8 cellular contexts compared by ENCODE assay signal in genomic region chr22:37267128-37267587, GRCh38. TPM values are rescaled to one million over a fixed set of nuclear protein-coding genes. Genes with fewer than 3 reads are reported as not detected.
A peak's percentile ranks its signal among the peaks of the same experiment; 100 is the strongest.
DNase-seq lines count a peak whose midpoint lies in the region; ATAC-seq and TF ChIP-seq lines count a peak whose summit lies in the region.

No MANE protein-coding gene starts in this region.

- H3K4me1 Mint-ChIP-seq in activated naive CD4-positive, alpha-beta T cell treated with anti-CD3 and anti-CD28 coated beads, Interleukin-2, amount 50 U/mL, for 24 hours, result peaks cover 28% of the 10 kb centered on the region

- peaks cover 1% of the 10 kb centered on the region for H3K36me3 Mint-ChIP-seq in activated naive CD4-positive, alpha-beta T cell treated with anti-CD3 and anti-CD28 coated beads, Interleukin-2, amount 50 U/mL, for 24 hours

- peak; percentile 62 for ATAC-seq in HG02852 (IDR thresholded peaks at IDR 0.05; ENCODE audit: unreplicated experiment)
- peak; percentile 75 to 82 for ATAC-seq in right cardiac atrium

- in situ Hi-C loops in GM13976 (cut with MboI; ENCODE audit: low sequenced_read_pairs, unreplicated experiment), result no loop called here

- H3K27me3 ChIP-seq in right cardiac atrium (ENCODE audit: control insufficient read depth, insufficient read depth) (no peaks in the 10 kb centered on the region), spleen (replicated peaks in 1 of 7) (peaks cover 0 to 8% (median 0%) of the 10 kb centered on the region in 7 donors)

- H3K27me3 Mint-ChIP-seq in activated naive CD4-positive, alpha-beta T cell treated with anti-CD3 and anti-CD28 coated beads, Interleukin-2, amount 50 U/mL, for 24 hours, result no peaks in the 10 kb centered on the region

- CTCF ChIA-PET in RWPE1 (lab: Yijun Ruan, JAX), result interaction anchor here (0.6 to 0.7 kb wide), 2 partner anchors 47 to 92 kb away, joined by 3 read pairs; no protein-coding TSS in a partner anchor

- H3K9me3 ChIP-seq in right cardiac atrium (ENCODE audit: control insufficient read depth, low read length), result peaks cover 2% of the 10 kb centered on the region
- H3K9me3 ChIP-seq in spleen, result peaks cover 0 to 16% (median 13%) of the 10 kb centered on the region in 8 donors

- DNase-seq in GM13976 (ENCODE audit: low spot score), result peak; percentile 85
- DNase-seq in RWPE1 (ENCODE audit: low spot score), result peak; percentile 40
- DNase-seq in right cardiac atrium, result peak in 2 of 3 donors; percentile 76 to 81
- peak; percentile 93 for DNase-seq in spleen
- no peak for DNase-seq in RKO (ENCODE audit: low spot score)
- DNase-seq in cortex of kidney (lab: John Stamatoyannopoulos, UW), result no peak

- H3K4me3 ChIP-seq in right cardiac atrium (ENCODE audit: low read length) (peak overlapping the region; percentile 5), spleen (peak overlapping the region; percentile 27 to 68 (median 46))

- WGBS in right cardiac atrium, result 11% methylated on average over 22 of the region's 22 CpGs
- 2 to 7% (median 5%) methylated on average over 12 to 22 of the region's 22 CpGs for WGBS in spleen, 5 donors

- H3K4me1 ChIP-seq in right cardiac atrium (ENCODE audit: control insufficient read depth, insufficient read depth, low read length), result no peaks in the 10 kb centered on the region
- peaks cover 7 to 56% (median 37%) of the 10 kb centered on the region in 6 donors for H3K4me1 ChIP-seq in spleen

- TF ChIP-seq POLR2A in spleen (IDR thresholded peaks at IDR 0.05), result no peak

- H3K9me3 Mint-ChIP-seq in activated naive CD4-positive, alpha-beta T cell treated with anti-CD3 and anti-CD28 coated beads, Interleukin-2, amount 50 U/mL, for 24 hours, result no peaks in the 10 kb centered on the region

- H3K27ac Mint-ChIP-seq in activated naive CD4-positive, alpha-beta T cell treated with anti-CD3 and anti-CD28 coated beads, Interleukin-2, amount 50 U/mL, for 24 hours, result peak overlapping the region; percentile 91

- intact Hi-C loops in right cardiac atrium (cut with DNase I) (loop anchor here in 1 of 4 donors (10.0 kb wide), 1 partner anchor 192 kb away; no protein-coding TSS in a partner anchor), spleen (cut with DNase I; ENCODE audit: low total_unique reads) (loop anchor here (5.0 to 10.0 kb wide), 2 partner anchors 158 to 190 kb away; partner anchors contain the start of gene ELFN2)

- H3K27ac ChIP-seq in RWPE1 (0 out of 2 replicates have a peak overlapping the region, but pooled peaks have one; percentile 2), right cardiac atrium (ENCODE audit: low read length) (no peak overlapping the region), spleen (peak overlapping the region; percentile 72 to 92 (median 82))

- peak overlapping the region; percentile 90 for H3K4me3 Mint-ChIP-seq in activated naive CD4-positive, alpha-beta T cell treated with anti-CD3 and anti-CD28 coated beads, Interleukin-2, amount 50 U/mL, for 24 hours

- POLR2A ChIA-PET in RWPE1 (lab: Yijun Ruan, JAX; ENCODE audit: low non-redundant PET), result no interaction called here

- peak; percentile 90 for TF ChIP-seq CTCF in GM13976 (IDR thresholded peaks at IDR 0.05; ENCODE audit: borderline replicate concordance, control extremely low read depth, extremely low read depth, insufficient read depth, missing control alignments)
- peak; percentile 92 for TF ChIP-seq CTCF in RWPE1 (conservative IDR thresholded peaks at IDR 0.05; ENCODE audit: low read depth)
- peak; percentile 76 to 94 (median 92) for TF ChIP-seq CTCF in spleen (IDR thresholded peaks at IDR 0.05 in 8 of 11, conservative IDR thresholded peaks at IDR 0.05 in 3 of 11)

- H3K36me3 ChIP-seq in spleen, result no peaks in the 10 kb centered on the region

RNA-seq across cellular contexts. Expression of gene CYTH4, which starts 15.2 kb away (rescaled TPM):
- 1 to 10 TPM; 5.1 to 7.0 (median 5.9) TPM for total RNA-seq in right cardiac atrium
- 2.6 TPM for polyA plus RNA-seq in right cardiac atrium
- 100 to 1,000 TPM in 6 of 7 donors, 10 to 100 TPM in 1; 97.5 to 238 (median 118) TPM for total RNA-seq in spleen
- 10 to 100 TPM; 35.3 to 58.1 (median 53.6) TPM for polyA plus RNA-seq in spleen

RNA-seq across cellular contexts. Expression of gene RAC2, which starts 23.1 kb away (rescaled TPM):
- total RNA-seq in right cardiac atrium, result 1 to 10 TPM; 3.6 to 8.6 (median 5.7) TPM
- 1.8 TPM for polyA plus RNA-seq in right cardiac atrium
- 100 to 1,000 TPM; 270 to 493 (median 363) TPM for total RNA-seq in spleen
- 100 to 1,000 TPM; 389 to 421 (median 410) TPM for polyA plus RNA-seq in spleen

RNA-seq across cellular contexts. Expression of gene SSTR3, which starts 54.9 kb away (rescaled TPM):
- total RNA-seq in right cardiac atrium, result not detected
- not detected for polyA plus RNA-seq in right cardiac atrium
- total RNA-seq in spleen, result 1 to 10 TPM in 3 of 7 donors, under 1 TPM in 4; 0.56 to 2.0 (median 0.95) TPM
- polyA plus RNA-seq in spleen, result 1 to 10 TPM; 1.2 to 2.0 (median 1.5) TPM

Comparison
In these comparisons a context has a peak if more than half of its experiments do, and no peak if none do; other contexts are left out.
1. DNase-seq: peak in GM13976 (single experiment), RWPE1 (single experiment), right cardiac atrium (2 of 3) and spleen (single experiment); none in RKO (single experiment) and cortex of kidney (single experiment).
2. RNA of gene CYTH4, which starts 15.2 kb away (total RNA-seq): 97.5 to 238 TPM in spleen; 5.1 to 7.0 TPM in right cardiac atrium; every median in the first group is over 10 times any median in the second.
3. RNA of gene RAC2, which starts 23.1 kb away (total RNA-seq): 270 to 493 TPM in spleen; 3.6 to 8.6 TPM in right cardiac atrium; every median in the first group is over 10 times any median in the second.
4. Peak in every context shown above with its lines, with median percentiles within 50 percentile points of each other: CTCF ChIP-seq.